In genomic region chr16:72910875-72911274, GRCh38 we compare ENCODE assay signal across 19 cellular contexts.
DNase-seq lines count a peak whose midpoint lies in the region; TF ChIP-seq lines count a peak whose summit lies in the region.
"Had no signal": no experiment of that assay in that cellular context is flagged by ENCODE, and none has a peak within 500 bp of the region (broad histone marks: within the 10 kb centered on the region; RNA-seq: fewer than 3 reads in every experiment).

No MANE protein-coding gene starts in this region.

- H3K4me2 ChIP-seq in neural progenitor cell: no peak overlapping the region

- no peaks in the 10 kb centered on the region for H3K9me3 ChIP-seq in HEK293 (ENCODE audit: control insufficient read depth, insufficient read depth, low read depth, low read length)
- no peaks in the 10 kb centered on the region for H3K9me3 ChIP-seq in endodermal cell (ENCODE audit: control insufficient read depth, low read length)
- H3K9me3 ChIP-seq in neural progenitor cell (ENCODE audit: low read depth): no peaks in the 10 kb centered on the region
- H3K9me3 ChIP-seq in spleen: no peaks in the 10 kb centered on the region
- H3K9me3 ChIP-seq: BE2C, HAP-1 had no signal

- no peak for TF ChIP-seq CTCF in HEK293 (tag by site-specific recombination; IDR thresholded peaks at IDR 0.05)
- no peak for TF ChIP-seq CTCF in endodermal cell (conservative IDR thresholded peaks at IDR 0.05)
- TF ChIP-seq CTCF in neural progenitor cell (IDR thresholded peaks at IDR 0.05): no peak
- no peak for TF ChIP-seq CTCF in spleen (IDR thresholded peaks at IDR 0.05 in 8 of 11, conservative IDR thresholded peaks at IDR 0.05 in 3 of 11)

- H3K4me3 Mint-ChIP-seq in endodermal cell (no peak overlapping the region), neural progenitor cell (no peak overlapping the region)
- H3K4me3 Mint-ChIP-seq: CD4-positive, CD25-positive, alpha-beta regulatory T cell; CD8-positive, alpha-beta memory T cell had no signal

- H3K4me1 Mint-ChIP-seq in endodermal cell (peaks cover 2% of the 10 kb centered on the region), neural progenitor cell (peaks cover 44% of the 10 kb centered on the region)
- H3K4me1 Mint-ChIP-seq: CD4-positive, CD25-positive, alpha-beta regulatory T cell; CD8-positive, alpha-beta memory T cell had no signal

- no peaks in the 10 kb centered on the region for H4K20me1 ChIP-seq in neural progenitor cell (ENCODE audit: low read depth)

- peaks cover 12% of the 10 kb centered on the region for H3F3A ChIP-seq in neural progenitor cell (ENCODE audit: low read depth)

- TF ChIP-seq POLR2A in spleen (IDR thresholded peaks at IDR 0.05): no peak

- POLR2A ChIA-PET in HEK293 (lab: Yijun Ruan, JAX): no interaction called here

- intact Hi-C loops in spleen (cut with DNase I; ENCODE audit: low total_unique reads): no loop called here

- 86 to 95% methylated on average over 1 to 5 of the region's 5 CpGs for WGBS in endodermal cell (ENCODE audit: insufficient coverage in 1 of 2, insufficient read length in 1 of 2), 2 experiments
- 90 to 93% (median 92%) methylated on average over 5 of the region's 5 CpGs for WGBS in spleen, 5 donors

- H3K4me3 ChIP-seq in HEK293 (ENCODE audit: low read depth, low read length): no peak overlapping the region
- no peak overlapping the region for H3K4me3 ChIP-seq in endodermal cell (ENCODE audit: low read length)
- H3K4me3 ChIP-seq in neural progenitor cell: no peak overlapping the region
- no peak overlapping the region for H3K4me3 ChIP-seq in spleen
- H3K4me3 ChIP-seq: HAP-1, K562 had no signal

- H3K27me3 Mint-ChIP-seq in endodermal cell (ENCODE audit: insufficient read depth): peaks cover 3% of the 10 kb centered on the region
- peaks cover 2% of the 10 kb centered on the region for H3K27me3 Mint-ChIP-seq in neural progenitor cell (ENCODE audit: insufficient read depth, low read depth)
- H3K27me3 Mint-ChIP-seq: CD4-positive, CD25-positive, alpha-beta regulatory T cell had no signal

- H3K27me3 ChIP-seq in endodermal cell (ENCODE audit: control insufficient read depth, insufficient read depth, low read length, poor library complexity, severe bottlenecking) (no peaks in the 10 kb centered on the region), neural progenitor cell (no peaks in the 10 kb centered on the region), spleen (replicated peaks in 1 of 7) (no peaks in the 10 kb centered on the region)
- H3K27me3 ChIP-seq: BE2C had no signal

- H2AFZ ChIP-seq in neural progenitor cell (replicated peaks): no peak overlapping the region

- H3K4me1 ChIP-seq in HEK293 (ENCODE audit: control insufficient read depth, insufficient read depth, low read length): peaks cover 12% of the 10 kb centered on the region
- H3K4me1 ChIP-seq in endodermal cell (ENCODE audit: control insufficient read depth, insufficient read depth, low read length): no peaks in the 10 kb centered on the region
- H3K4me1 ChIP-seq in neural progenitor cell: peaks cover 24% of the 10 kb centered on the region
- peaks cover 0 to 6% (median 0%) of the 10 kb centered on the region in 6 donors for H3K4me1 ChIP-seq in spleen

- H3K9me3 Mint-ChIP-seq in endodermal cell (no peaks in the 10 kb centered on the region), neural progenitor cell (no peaks in the 10 kb centered on the region)
- H3K9me3 Mint-ChIP-seq: CD8-positive, alpha-beta memory T cell had no signal

- H3K36me3 ChIP-seq in HEK293 (ENCODE audit: control insufficient read depth in 2 of 2, insufficient read depth in 1 of 2, low read length in 2 of 2): no peaks in the 10 kb centered on the region
- no peaks in the 10 kb centered on the region for H3K36me3 ChIP-seq in endodermal cell (ENCODE audit: control insufficient read depth, insufficient read depth, low read length)
- no peaks in the 10 kb centered on the region for H3K36me3 ChIP-seq in neural progenitor cell
- no peaks in the 10 kb centered on the region for H3K36me3 ChIP-seq in spleen
- H3K36me3 ChIP-seq: BE2C, HAP-1 had no signal

- H3K36me3 Mint-ChIP-seq in endodermal cell (ENCODE audit: low read depth) (no peaks in the 10 kb centered on the region), neural progenitor cell (peaks cover 5% of the 10 kb centered on the region)
- H3K36me3 Mint-ChIP-seq: CD4-positive, CD25-positive, alpha-beta regulatory T cell; CD8-positive, alpha-beta memory T cell had no signal

- H3K9ac ChIP-seq in endodermal cell (ENCODE audit: extremely low read depth, low read length, poor library complexity, severe bottlenecking) (no peak overlapping the region), neural progenitor cell (no peak overlapping the region)

- DNase-seq in endodermal cell: peak; percentile 55
- DNase-seq in neural progenitor cell (ENCODE audit: low spot score): peak; percentile 18
- peak; percentile 16 for DNase-seq in spleen
- no peak for DNase-seq in NK-92 (lab: John Stamatoyannopoulos, UW; ENCODE audit: unreplicated experiment)
- no peak for DNase-seq in activated naive CD4-positive, alpha-beta T cell treated with Interleukin-2 at 50 U/mL for 16 hours
- DNase-seq in nucleus accumbens (lab: John Stamatoyannopoulos, UW): no peak
- no peak for DNase-seq in D341Med (ENCODE audit: low spot score)
- DNase-seq: ACHN; BE2C; C1 segment of cervical spinal cord; CD4-positive, CD25-positive, alpha-beta regulatory T cell; CD8-positive, alpha-beta memory T cell; COR-L47; GDM1; GOT3; IMR-90 had no signal

- no peaks in the 10 kb centered on the region for H3K79me2 ChIP-seq in neural progenitor cell (ENCODE audit: low read depth)

- H3K27ac Mint-ChIP-seq in endodermal cell (no peak overlapping the region), neural progenitor cell (peak overlapping the region; percentile 35)
- H3K27ac Mint-ChIP-seq: CD4-positive, CD25-positive, alpha-beta regulatory T cell; CD8-positive, alpha-beta memory T cell had no signal

- CTCF ChIA-PET in HEK293 (lab: Yijun Ruan, JAX): no interaction called here

- H3K27ac ChIP-seq in HEK293 (ENCODE audit: extremely low read depth, low read depth, low read length) (no peak overlapping the region), endodermal cell (ENCODE audit: low read depth, low read length) (no peak overlapping the region), neural progenitor cell (no peak overlapping the region), spleen (no peak overlapping the region)

TF ChIP-seq in HEK293, 187 proteins besides CTCF, POLR2A, EP300 and RAD21:
- no peak for TF ChIP-seq KLF10 (tag by site-specific recombination; IDR thresholded peaks at IDR 0.05)
- TF ChIP-seq, protein P1, sequence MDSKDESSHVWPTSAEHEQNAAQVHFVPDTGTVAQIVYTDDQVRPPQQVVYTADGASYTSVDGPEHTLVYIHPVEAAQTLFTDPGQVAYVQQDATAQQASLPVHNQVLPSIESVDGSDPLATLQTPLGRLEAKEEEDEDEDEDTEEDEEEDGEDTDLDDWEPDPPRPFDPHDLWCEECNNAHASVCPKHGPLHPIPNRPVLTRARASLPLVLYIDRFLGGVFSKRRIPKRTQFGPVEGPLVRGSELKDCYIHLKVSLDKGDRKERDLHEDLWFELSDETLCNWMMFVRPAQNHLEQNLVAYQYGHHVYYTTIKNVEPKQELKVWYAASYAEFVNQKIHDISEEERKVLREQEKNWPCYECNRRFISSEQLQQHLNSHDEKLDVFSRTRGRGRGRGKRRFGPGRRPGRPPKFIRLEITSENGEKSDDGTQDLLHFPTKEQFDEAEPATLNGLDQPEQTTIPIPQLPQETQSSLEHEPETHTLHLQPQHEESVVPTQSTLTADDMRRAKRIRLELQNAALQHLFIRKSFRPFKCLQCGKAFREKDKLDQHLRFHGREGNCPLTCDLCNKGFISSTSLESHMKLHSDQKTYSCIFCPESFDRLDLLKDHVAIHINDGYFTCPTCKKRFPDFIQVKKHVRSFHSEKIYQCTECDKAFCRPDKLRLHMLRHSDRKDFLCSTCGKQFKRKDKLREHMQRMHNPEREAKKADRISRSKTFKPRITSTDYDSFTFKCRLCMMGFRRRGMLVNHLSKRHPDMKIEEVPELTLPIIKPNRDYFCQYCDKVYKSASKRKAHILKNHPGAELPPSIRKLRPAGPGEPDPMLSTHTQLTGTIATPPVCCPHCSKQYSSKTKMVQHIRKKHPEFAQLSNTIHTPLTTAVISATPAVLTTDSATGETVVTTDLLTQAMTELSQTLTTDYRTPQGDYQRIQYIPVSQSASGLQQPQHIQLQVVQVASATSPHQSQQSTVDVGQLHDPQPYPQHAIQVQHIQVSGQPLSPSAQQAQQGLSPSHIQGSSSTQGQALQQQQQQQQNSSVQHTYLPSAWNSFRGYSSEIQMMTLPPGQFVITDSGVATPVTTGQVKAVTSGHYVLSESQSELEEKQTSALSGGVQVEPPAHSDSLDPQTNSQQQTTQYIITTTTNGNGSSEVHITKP (tag by site-specific recombination; IDR thresholded peaks at IDR 0.05): peak; percentile 44; the same call in 1 of the 2 replicates

Comparison
In these comparisons a context has a peak if more than half of its experiments do, and no peak if none do; other contexts are left out.
1. DNase-seq: peak in endodermal cell (single experiment), neural progenitor cell (single experiment) and spleen (single experiment); none in NK-92 (single experiment), activated naive CD4-positive, alpha-beta T cell treated with Interleukin-2 at 50 U/mL for 16 hours (single experiment), nucleus accumbens (0 of 56) and D341Med (single experiment).